3 cellular contexts compared by ENCODE assay signal in the genomic region with DNA sequence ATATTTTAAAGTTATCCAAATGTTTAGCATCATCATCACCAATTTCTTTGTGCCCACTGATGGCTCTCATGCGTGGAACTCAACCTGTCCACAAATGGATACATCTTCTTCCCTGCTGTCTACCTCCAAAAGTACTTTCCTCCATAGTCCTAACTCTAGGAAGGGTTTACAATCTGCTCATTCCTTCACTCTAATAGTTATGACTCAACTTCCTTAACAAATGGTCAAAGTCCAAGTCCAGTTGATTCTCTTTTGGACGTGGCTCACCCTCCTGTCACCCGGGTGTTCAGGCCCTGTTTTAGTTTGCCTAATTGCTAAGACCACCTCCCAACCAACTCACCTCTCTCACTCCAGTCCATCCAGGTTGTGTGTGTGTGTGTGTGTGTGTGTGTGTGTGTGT.
TF ChIP-seq lines count a peak whose summit lies in the region.

No MANE protein-coding gene starts in this region.

TF ChIP-seq in A549, 52 proteins besides CTCF, POLR2A, EP300 and RAD21 (continued from another document):
- TF ChIP-seq, protein P1, sequence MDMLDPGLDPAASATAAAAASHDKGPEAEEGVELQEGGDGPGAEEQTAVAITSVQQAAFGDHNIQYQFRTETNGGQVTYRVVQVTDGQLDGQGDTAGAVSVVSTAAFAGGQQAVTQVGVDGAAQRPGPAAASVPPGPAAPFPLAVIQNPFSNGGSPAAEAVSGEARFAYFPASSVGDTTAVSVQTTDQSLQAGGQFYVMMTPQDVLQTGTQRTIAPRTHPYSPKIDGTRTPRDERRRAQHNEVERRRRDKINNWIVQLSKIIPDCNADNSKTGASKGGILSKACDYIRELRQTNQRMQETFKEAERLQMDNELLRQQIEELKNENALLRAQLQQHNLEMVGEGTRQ (IDR thresholded peaks at IDR 0.05) = no peak
- TF ChIP-seq CBX8 (IDR thresholded peaks at IDR 0.05) = no peak
- no peak for TF ChIP-seq RFX5 (IDR thresholded peaks at IDR 0.05)
- TF ChIP-seq, protein P2, sequence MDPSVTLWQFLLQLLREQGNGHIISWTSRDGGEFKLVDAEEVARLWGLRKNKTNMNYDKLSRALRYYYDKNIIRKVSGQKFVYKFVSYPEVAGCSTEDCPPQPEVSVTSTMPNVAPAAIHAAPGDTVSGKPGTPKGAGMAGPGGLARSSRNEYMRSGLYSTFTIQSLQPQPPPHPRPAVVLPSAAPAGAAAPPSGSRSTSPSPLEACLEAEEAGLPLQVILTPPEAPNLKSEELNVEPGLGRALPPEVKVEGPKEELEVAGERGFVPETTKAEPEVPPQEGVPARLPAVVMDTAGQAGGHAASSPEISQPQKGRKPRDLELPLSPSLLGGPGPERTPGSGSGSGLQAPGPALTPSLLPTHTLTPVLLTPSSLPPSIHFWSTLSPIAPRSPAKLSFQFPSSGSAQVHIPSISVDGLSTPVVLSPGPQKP (IDR thresholded peaks at IDR 0.05; ENCODE audit: low read depth, low read length) = no peak
- no peak for TF ChIP-seq RNF2 (IDR thresholded peaks at IDR 0.05; ENCODE audit: borderline replicate concordance, low read depth)
- TF ChIP-seq POLR2AphosphoS2 (conservative IDR thresholded peaks at IDR 0.05; ENCODE audit: low read length) = no peak

TF ChIP-seq in GM12878, 131 proteins besides CTCF, POLR2A, EP300 and RAD21 (continued from another document):
- TF ChIP-seq, protein P3, sequence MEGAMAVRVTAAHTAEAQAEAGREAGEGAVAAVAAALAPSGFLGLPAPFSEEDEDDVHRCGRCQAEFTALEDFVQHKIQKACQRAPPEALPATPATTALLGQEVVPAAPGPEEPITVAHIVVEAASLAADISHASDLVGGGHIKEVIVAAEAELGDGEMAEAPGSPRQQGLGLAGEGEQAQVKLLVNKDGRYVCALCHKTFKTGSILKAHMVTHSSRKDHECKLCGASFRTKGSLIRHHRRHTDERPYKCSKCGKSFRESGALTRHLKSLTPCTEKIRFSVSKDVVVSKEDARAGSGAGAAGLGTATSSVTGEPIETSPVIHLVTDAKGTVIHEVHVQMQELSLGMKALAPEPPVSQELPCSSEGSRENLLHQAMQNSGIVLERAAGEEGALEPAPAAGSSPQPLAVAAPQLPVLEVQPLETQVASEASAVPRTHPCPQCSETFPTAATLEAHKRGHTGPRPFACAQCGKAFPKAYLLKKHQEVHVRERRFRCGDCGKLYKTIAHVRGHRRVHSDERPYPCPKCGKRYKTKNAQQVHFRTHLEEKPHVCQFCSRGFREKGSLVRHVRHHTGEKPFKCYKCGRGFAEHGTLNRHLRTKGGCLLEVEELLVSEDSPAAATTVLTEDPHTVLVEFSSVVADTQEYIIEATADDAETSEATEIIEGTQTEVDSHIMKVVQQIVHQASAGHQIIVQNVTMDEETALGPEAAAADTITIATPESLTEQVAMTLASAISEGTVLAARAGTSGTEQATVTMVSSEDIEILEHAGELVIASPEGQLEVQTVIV (IDR thresholded peaks at IDR 0.05; ENCODE audit: borderline replicate concordance, partially characterized antibody) = no peak
- no peak for TF ChIP-seq GATAD2B (conservative IDR thresholded peaks at IDR 0.05; ENCODE audit: low read depth)
- no peak for TF ChIP-seq YY1 (IDR thresholded peaks at IDR 0.05; ENCODE audit: low read depth, low read length)
- TF ChIP-seq NRF1 (conservative IDR thresholded peaks at IDR 0.05; ENCODE audit: low read depth, low read length) = no peak
- TF ChIP-seq SP1 (IDR thresholded peaks at IDR 0.05; ENCODE audit: low read depth, low read length) = no peak
- TF ChIP-seq, protein P4, sequence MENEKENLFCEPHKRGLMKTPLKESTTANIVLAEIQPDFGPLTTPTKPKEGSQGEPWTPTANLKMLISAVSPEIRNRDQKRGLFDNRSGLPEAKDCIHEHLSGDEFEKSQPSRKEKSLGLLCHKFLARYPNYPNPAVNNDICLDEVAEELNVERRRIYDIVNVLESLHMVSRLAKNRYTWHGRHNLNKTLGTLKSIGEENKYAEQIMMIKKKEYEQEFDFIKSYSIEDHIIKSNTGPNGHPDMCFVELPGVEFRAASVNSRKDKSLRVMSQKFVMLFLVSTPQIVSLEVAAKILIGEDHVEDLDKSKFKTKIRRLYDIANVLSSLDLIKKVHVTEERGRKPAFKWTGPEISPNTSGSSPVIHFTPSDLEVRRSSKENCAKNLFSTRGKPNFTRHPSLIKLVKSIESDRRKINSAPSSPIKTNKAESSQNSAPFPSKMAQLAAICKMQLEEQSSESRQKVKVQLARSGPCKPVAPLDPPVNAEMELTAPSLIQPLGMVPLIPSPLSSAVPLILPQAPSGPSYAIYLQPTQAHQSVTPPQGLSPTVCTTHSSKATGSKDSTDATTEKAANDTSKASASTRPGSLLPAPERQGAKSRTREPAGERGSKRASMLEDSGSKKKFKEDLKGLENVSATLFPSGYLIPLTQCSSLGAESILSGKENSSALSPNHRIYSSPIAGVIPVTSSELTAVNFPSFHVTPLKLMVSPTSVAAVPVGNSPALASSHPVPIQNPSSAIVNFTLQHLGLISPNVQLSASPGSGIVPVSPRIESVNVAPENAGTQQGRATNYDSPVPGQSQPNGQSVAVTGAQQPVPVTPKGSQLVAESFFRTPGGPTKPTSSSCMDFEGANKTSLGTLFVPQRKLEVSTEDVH (IDR thresholded peaks at IDR 0.05; ENCODE audit: low read depth, partially characterized antibody) = no peak
- TF ChIP-seq CHD4 (IDR thresholded peaks at IDR 0.05) = no peak
- no peak for TF ChIP-seq ETV6 (conservative IDR thresholded peaks at IDR 0.05 in 1 of 2, IDR thresholded peaks at IDR 0.05 in 1 of 2; ENCODE audit: borderline replicate concordance in 1 of 2, low read depth in 1 of 2)
- no peak for TF ChIP-seq ZNF207 (IDR thresholded peaks at IDR 0.05; ENCODE audit: borderline replicate concordance)
- TF ChIP-seq ZBED1 (IDR thresholded peaks at IDR 0.05; ENCODE audit: borderline replicate concordance) = no peak
- no peak for TF ChIP-seq YBX1 (IDR thresholded peaks at IDR 0.05)

TF ChIP-seq in HepG2, 621 proteins besides CTCF, POLR2A, EP300 and RAD21 (continued from another document):
- TF ChIP-seq, protein P5, sequence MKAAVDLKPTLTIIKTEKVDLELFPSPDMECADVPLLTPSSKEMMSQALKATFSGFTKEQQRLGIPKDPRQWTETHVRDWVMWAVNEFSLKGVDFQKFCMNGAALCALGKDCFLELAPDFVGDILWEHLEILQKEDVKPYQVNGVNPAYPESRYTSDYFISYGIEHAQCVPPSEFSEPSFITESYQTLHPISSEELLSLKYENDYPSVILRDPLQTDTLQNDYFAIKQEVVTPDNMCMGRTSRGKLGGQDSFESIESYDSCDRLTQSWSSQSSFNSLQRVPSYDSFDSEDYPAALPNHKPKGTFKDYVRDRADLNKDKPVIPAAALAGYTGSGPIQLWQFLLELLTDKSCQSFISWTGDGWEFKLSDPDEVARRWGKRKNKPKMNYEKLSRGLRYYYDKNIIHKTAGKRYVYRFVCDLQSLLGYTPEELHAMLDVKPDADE (CRISPR knock-in tag; IDR thresholded peaks at IDR 0.05) = no peak
- TF ChIP-seq, protein P6, sequence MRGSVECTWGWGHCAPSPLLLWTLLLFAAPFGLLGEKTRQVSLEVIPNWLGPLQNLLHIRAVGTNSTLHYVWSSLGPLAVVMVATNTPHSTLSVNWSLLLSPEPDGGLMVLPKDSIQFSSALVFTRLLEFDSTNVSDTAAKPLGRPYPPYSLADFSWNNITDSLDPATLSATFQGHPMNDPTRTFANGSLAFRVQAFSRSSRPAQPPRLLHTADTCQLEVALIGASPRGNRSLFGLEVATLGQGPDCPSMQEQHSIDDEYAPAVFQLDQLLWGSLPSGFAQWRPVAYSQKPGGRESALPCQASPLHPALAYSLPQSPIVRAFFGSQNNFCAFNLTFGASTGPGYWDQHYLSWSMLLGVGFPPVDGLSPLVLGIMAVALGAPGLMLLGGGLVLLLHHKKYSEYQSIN (CRISPR knock-in tag; IDR thresholded peaks at IDR 0.05; ENCODE audit: borderline replicate concordance) = no peak
- TF ChIP-seq KDM3A (CRISPR knock-in tag; IDR thresholded peaks at IDR 0.05; ENCODE audit: low read depth) (no peak), ZNF230 (CRISPR knock-in tag; IDR thresholded peaks at IDR 0.05) (no peak), HNF4G (IDR thresholded peaks at IDR 0.05; ENCODE audit: borderline replicate concordance, low read depth, low read length) (no peak), HNF4G (CRISPR knock-in tag; IDR thresholded peaks at IDR 0.05; ENCODE audit: borderline replicate concordance, low read depth) (no peak), ZC3H4 (CRISPR knock-in tag; IDR thresholded peaks at IDR 0.05; ENCODE audit: borderline replicate concordance) (no peak)
- TF ChIP-seq, protein P7, sequence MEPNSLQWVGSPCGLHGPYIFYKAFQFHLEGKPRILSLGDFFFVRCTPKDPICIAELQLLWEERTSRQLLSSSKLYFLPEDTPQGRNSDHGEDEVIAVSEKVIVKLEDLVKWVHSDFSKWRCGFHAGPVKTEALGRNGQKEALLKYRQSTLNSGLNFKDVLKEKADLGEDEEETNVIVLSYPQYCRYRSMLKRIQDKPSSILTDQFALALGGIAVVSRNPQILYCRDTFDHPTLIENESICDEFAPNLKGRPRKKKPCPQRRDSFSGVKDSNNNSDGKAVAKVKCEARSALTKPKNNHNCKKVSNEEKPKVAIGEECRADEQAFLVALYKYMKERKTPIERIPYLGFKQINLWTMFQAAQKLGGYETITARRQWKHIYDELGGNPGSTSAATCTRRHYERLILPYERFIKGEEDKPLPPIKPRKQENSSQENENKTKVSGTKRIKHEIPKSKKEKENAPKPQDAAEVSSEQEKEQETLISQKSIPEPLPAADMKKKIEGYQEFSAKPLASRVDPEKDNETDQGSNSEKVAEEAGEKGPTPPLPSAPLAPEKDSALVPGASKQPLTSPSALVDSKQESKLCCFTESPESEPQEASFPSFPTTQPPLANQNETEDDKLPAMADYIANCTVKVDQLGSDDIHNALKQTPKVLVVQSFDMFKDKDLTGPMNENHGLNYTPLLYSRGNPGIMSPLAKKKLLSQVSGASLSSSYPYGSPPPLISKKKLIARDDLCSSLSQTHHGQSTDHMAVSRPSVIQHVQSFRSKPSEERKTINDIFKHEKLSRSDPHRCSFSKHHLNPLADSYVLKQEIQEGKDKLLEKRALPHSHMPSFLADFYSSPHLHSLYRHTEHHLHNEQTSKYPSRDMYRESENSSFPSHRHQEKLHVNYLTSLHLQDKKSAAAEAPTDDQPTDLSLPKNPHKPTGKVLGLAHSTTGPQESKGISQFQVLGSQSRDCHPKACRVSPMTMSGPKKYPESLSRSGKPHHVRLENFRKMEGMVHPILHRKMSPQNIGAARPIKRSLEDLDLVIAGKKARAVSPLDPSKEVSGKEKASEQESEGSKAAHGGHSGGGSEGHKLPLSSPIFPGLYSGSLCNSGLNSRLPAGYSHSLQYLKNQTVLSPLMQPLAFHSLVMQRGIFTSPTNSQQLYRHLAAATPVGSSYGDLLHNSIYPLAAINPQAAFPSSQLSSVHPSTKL (CRISPR knock-in tag; IDR thresholded peaks at IDR 0.05) = no peak
- TF ChIP-seq, protein P8, sequence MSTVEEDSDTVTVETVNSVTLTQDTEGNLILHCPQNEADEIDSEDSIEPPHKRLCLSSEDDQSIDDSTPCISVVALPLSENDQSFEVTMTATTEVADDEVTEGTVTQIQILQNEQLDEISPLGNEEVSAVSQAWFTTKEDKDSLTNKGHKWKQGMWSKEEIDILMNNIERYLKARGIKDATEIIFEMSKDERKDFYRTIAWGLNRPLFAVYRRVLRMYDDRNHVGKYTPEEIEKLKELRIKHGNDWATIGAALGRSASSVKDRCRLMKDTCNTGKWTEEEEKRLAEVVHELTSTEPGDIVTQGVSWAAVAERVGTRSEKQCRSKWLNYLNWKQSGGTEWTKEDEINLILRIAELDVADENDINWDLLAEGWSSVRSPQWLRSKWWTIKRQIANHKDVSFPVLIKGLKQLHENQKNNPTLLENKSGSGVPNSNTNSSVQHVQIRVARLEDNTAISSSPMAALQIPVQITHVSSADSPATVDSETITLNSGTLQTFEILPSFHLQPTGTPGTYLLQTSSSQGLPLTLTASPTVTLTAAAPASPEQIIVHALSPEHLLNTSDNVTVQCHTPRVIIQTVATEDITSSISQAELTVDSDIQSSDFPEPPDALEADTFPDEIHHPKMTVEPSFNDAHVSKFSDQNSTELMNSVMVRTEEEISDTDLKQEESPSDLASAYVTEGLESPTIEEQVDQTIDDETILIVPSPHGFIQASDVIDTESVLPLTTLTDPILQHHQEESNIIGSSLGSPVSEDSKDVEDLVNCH (CRISPR knock-in tag; IDR thresholded peaks at IDR 0.05) = no peak
- TF ChIP-seq, protein P9, sequence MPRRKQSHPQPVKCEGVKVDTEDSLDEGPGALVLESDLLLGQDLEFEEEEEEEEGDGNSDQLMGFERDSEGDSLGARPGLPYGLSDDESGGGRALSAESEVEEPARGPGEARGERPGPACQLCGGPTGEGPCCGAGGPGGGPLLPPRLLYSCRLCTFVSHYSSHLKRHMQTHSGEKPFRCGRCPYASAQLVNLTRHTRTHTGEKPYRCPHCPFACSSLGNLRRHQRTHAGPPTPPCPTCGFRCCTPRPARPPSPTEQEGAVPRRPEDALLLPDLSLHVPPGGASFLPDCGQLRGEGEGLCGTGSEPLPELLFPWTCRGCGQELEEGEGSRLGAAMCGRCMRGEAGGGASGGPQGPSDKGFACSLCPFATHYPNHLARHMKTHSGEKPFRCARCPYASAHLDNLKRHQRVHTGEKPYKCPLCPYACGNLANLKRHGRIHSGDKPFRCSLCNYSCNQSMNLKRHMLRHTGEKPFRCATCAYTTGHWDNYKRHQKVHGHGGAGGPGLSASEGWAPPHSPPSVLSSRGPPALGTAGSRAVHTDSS (CRISPR knock-in tag; conservative IDR thresholded peaks at IDR 0.05) = no peak
TF ChIP-seq in HepG2: peak in this region for 0.
